In genomic region chr4:54971474-54971950, GRCh38 we compare ENCODE assay signal across 8 cellular contexts.
DNase-seq lines count a peak whose midpoint lies in the region; ATAC-seq and TF ChIP-seq lines count a peak whose summit lies in the region.

No MANE protein-coding gene starts in this region.

- no peaks in the 10 kb centered on the region for H3K36me3 Mint-ChIP-seq in nephron (ENCODE audit: low read depth)

- H3K27ac Mint-ChIP-seq in nephron = no peak overlapping the region

- TF ChIP-seq CTCF in LNCAP (IDR thresholded peaks at IDR 0.05) (peak; percentile 87), epithelial cell of proximal tubule (conservative IDR thresholded peaks at IDR 0.05; ENCODE audit: low read depth, low read length) (peak; percentile 78), nephron (IDR thresholded peaks at IDR 0.05; ENCODE audit: unreplicated experiment in 3 of 3) (peak; percentile 90 to 96 (median 92))

- no peaks in the 10 kb centered on the region for H3K27me3 Mint-ChIP-seq in nephron (ENCODE audit: low read depth)

- H3K4me1 Mint-ChIP-seq in nephron = no peaks in the 10 kb centered on the region

- no peak overlapping the region for H3K4me3 ChIP-seq in epithelial cell of proximal tubule (ENCODE audit: low read depth, low read length)

- ATAC-seq in GM19463 (IDR thresholded peaks at IDR 0.05; ENCODE audit: unreplicated experiment) = peak; percentile 70

- H3K9me3 Mint-ChIP-seq in nephron = no peaks in the 10 kb centered on the region

- DNase-seq in DMS153 (lab: John Stamatoyannopoulos, UW) (peak; percentile 10), RPMI8226 (peak; percentile 43), epithelial cell of proximal tubule (ENCODE audit: low read depth) (peak; percentile 23), islet precursor cell (no peak), mucosa of gallbladder (ENCODE audit: low spot score) (no peak)

- no peak overlapping the region for H3K4me3 Mint-ChIP-seq in nephron

Comparison
In these comparisons a context has a peak if more than half of its experiments do, and no peak if none do; other contexts are left out.
1. DNase-seq: peak in DMS153 (single experiment), RPMI8226 (single experiment) and epithelial cell of proximal tubule (single experiment); none in islet precursor cell (single experiment) and mucosa of gallbladder (single experiment).
2. Peak in every context shown above with its lines, with median percentiles within 50 percentile points of each other: CTCF ChIP-seq.